In genomic region chr9:109387206-109387605, GRCh38 we compare ENCODE assay signal across 32 cellular contexts.
"Had no signal": no experiment of that assay in that cellular context is flagged by ENCODE, and none has a peak within 500 bp of the region (broad histone marks: within the 10 kb centered on the region; RNA-seq: fewer than 3 reads in every experiment).

No MANE protein-coding gene starts in this region.

- H3K27ac ChIP-seq: adrenal gland, ascending aorta, brain microvascular endothelial cell, coronary artery, dorsolateral prefrontal cortex, gastroesophageal sphincter, pancreas, prostate gland, skin epidermis, stomach, thyroid gland, upper lobe of right lung, VCaP had no signal

- DNase-seq: activated CD4-positive, alpha-beta T cell treated with anti-CD3 and anti-CD28 coated beads for 48 hours; activated CD4-positive, alpha-beta T cell treated with anti-CD3 and anti-CD28 coated beads, Interleukin-2, amount 50 U/mL, for 48 hours; activated CD8-positive, alpha-beta memory T cell treated with anti-CD3 and anti-CD28 coated beads for 24 hours; activated effector memory CD4-positive, alpha-beta T cell treated with anti-CD3 and anti-CD28 coated beads, Interleukin-2, amount 50 U/mL, for 16 hours; activated naive CD4-positive, alpha-beta T cell treated with anti-CD3 and anti-CD28 coated beads for 36 hours; activated naive CD8-positive, alpha-beta T cell treated with anti-CD3 and anti-CD28 coated beads for 36 hours; brain microvascular endothelial cell; dorsolateral prefrontal cortex; effector memory CD4-positive, alpha-beta T cell; erythroblast; hypothalamus; immature natural killer cell; midbrain; naive thymus-derived CD4-positive, alpha-beta T cell; retina; stimulated activated CD4-positive, alpha-beta T cell treated with anti-CD3 and anti-CD28 coated beads, Interleukin-12 subunit alpha, Interleukin-12 subunit beta, amount 100 ng/mL, for 4 hours; stimulated activated CD4-positive, alpha-beta T cell treated with anti-CD3 and anti-CD28 coated beads, Interleukin-4, amount 100 ng/mL, for 1 hour; stomach; thyroid gland; upper lobe of right lung had no signal

- H3K4me1 Mint-ChIP-seq: activated naive CD8-positive, alpha-beta T cell treated with anti-CD3 and anti-CD28 coated beads for 36 hours; immature natural killer cell; memory B cell; naive thymus-derived CD4-positive, alpha-beta T cell had no signal

- H3K27me3 ChIP-seq: adrenal gland, ascending aorta, brain microvascular endothelial cell, dorsolateral prefrontal cortex, gastroesophageal sphincter, pancreas, stomach, thyroid gland, upper lobe of right lung had no signal

- H3K4me1 ChIP-seq: adrenal gland, ascending aorta, gastroesophageal sphincter, pancreas, prostate gland, stomach, thyroid gland, upper lobe of right lung had no signal

- H3K27ac Mint-ChIP-seq: activated naive CD4-positive, alpha-beta T cell treated with anti-CD3 and anti-CD28 coated beads for 36 hours; activated naive CD8-positive, alpha-beta T cell treated with anti-CD3 and anti-CD28 coated beads for 36 hours; immature natural killer cell; memory B cell; naive thymus-derived CD4-positive, alpha-beta T cell; T-helper 2 cell treated with Interferon-gamma antibody and Interleukin-4, amounts not matched to agents 5 μg/mL and 100 μg/mL, for 36 hours had no signal

- H3K4me3 ChIP-seq: adrenal gland, ascending aorta, coronary artery, dorsolateral prefrontal cortex, gastroesophageal sphincter, pancreas, prostate gland, skin epidermis, stomach, thyroid gland, upper lobe of right lung had no signal

- ATAC-seq: activated CD4-positive, CD25-positive, alpha-beta regulatory T cell treated with anti-CD3 and anti-CD28 coated beads, Interleukin-2, amount 50 U/mL, for 24 hours; gastroesophageal sphincter; naive thymus-derived CD4-positive, alpha-beta T cell; sciatic nerve; upper lobe of right lung had no signal

- H3K36me3 Mint-ChIP-seq: activated naive CD8-positive, alpha-beta T cell treated with anti-CD3 and anti-CD28 coated beads for 36 hours; immature natural killer cell; memory B cell; naive thymus-derived CD4-positive, alpha-beta T cell had no signal

- H3K4me3 Mint-ChIP-seq: activated naive CD4-positive, alpha-beta T cell treated with anti-CD3 and anti-CD28 coated beads for 36 hours; activated naive CD8-positive, alpha-beta T cell treated with anti-CD3 and anti-CD28 coated beads for 36 hours; immature natural killer cell; memory B cell; naive thymus-derived CD4-positive, alpha-beta T cell; T-helper 2 cell treated with Interferon-gamma antibody and Interleukin-4, amounts not matched to agents 5 μg/mL and 100 μg/mL, for 36 hours had no signal

- H3K9me3 ChIP-seq: adrenal gland, ascending aorta, gastroesophageal sphincter, pancreas, prostate gland, stomach, thyroid gland, upper lobe of right lung had no signal

- H3K9me3 Mint-ChIP-seq: activated naive CD4-positive, alpha-beta T cell treated with anti-CD3 and anti-CD28 coated beads for 36 hours; activated naive CD8-positive, alpha-beta T cell treated with anti-CD3 and anti-CD28 coated beads for 36 hours; immature natural killer cell; memory B cell; T-helper 2 cell treated with Interferon-gamma antibody and Interleukin-4, amounts not matched to agents 5 μg/mL and 100 μg/mL, for 36 hours had no signal
